ENCODE assay signal across 1 cellular context in genomic region chr13:99200433-99201167, GRCh38.
TF ChIP-seq lines count a peak whose summit lies in the region.

A gene with protein sequence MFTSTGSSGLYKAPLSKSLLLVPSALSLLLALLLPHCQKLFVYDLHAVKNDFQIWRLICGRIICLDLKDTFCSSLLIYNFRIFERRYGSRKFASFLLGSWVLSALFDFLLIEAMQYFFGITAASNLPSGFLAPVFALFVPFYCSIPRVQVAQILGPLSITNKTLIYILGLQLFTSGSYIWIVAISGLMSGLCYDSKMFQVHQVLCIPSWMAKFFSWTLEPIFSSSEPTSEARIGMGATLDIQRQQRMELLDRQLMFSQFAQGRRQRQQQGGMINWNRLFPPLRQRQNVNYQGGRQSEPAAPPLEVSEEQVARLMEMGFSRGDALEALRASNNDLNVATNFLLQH (plus strand): TSS chr13:99200854. CDS start chr13:99200909, 55 bp downstream.

TF ChIP-seq in HepG2, 621 proteins besides CTCF, POLR2A, EP300 and RAD21 (continued from another document and continues in another):
- TF ChIP-seq, protein P1, sequence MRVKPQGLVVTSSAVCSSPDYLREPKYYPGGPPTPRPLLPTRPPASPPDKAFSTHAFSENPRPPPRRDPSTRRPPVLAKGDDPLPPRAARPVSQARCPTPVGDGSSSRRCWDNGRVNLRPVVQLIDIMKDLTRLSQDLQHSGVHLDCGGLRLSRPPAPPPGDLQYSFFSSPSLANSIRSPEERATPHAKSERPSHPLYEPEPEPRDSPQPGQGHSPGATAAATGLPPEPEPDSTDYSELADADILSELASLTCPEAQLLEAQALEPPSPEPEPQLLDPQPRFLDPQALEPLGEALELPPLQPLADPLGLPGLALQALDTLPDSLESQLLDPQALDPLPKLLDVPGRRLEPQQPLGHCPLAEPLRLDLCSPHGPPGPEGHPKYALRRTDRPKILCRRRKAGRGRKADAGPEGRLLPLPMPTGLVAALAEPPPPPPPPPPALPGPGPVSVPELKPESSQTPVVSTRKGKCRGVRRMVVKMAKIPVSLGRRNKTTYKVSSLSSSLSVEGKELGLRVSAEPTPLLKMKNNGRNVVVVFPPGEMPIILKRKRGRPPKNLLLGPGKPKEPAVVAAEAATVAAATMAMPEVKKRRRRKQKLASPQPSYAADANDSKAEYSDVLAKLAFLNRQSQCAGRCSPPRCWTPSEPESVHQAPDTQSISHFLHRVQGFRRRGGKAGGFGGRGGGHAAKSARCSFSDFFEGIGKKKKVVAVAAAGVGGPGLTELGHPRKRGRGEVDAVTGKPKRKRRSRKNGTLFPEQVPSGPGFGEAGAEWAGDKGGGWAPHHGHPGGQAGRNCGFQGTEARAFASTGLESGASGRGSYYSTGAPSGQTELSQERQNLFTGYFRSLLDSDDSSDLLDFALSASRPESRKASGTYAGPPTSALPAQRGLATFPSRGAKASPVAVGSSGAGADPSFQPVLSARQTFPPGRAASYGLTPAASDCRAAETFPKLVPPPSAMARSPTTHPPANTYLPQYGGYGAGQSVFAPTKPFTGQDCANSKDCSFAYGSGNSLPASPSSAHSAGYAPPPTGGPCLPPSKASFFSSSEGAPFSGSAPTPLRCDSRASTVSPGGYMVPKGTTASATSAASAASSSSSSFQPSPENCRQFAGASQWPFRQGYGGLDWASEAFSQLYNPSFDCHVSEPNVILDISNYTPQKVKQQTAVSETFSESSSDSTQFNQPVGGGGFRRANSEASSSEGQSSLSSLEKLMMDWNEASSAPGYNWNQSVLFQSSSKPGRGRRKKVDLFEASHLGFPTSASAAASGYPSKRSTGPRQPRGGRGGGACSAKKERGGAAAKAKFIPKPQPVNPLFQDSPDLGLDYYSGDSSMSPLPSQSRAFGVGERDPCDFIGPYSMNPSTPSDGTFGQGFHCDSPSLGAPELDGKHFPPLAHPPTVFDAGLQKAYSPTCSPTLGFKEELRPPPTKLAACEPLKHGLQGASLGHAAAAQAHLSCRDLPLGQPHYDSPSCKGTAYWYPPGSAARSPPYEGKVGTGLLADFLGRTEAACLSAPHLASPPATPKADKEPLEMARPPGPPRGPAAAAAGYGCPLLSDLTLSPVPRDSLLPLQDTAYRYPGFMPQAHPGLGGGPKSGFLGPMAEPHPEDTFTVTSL (CRISPR knock-in tag; IDR thresholded peaks at IDR 0.05; ENCODE audit: borderline replicate concordance): peak; percentile 65; the same call in 1 of the 2 replicates
- TF ChIP-seq PHB2 (IDR thresholded peaks at IDR 0.05; ENCODE audit: partially characterized antibody) (no peak), ZNF530 (CRISPR knock-in tag; IDR thresholded peaks at IDR 0.05; ENCODE audit: low read depth) (no peak), SPEN (CRISPR knock-in tag; IDR thresholded peaks at IDR 0.05; ENCODE audit: low read depth) (peak; percentile 94), MTF2 (CRISPR knock-in tag; IDR thresholded peaks at IDR 0.05; ENCODE audit: borderline replicate concordance) (0 out of 2 replicates have a peak, but pooled peaks have one; percentile 45), ZBTB25 (CRISPR knock-in tag; IDR thresholded peaks at IDR 0.05) (no peak), FIP1L1 (IDR thresholded peaks at IDR 0.05; ENCODE audit: borderline replicate concordance, insufficient read depth, low read depth, low read length) (no peak), DPF2 (CRISPR knock-in tag; IDR thresholded peaks at IDR 0.05; ENCODE audit: borderline replicate concordance, low read depth) (no peak), ZNF747 (CRISPR knock-in tag; IDR thresholded peaks at IDR 0.05; ENCODE audit: borderline replicate concordance) (no peak), FOXC1 (CRISPR knock-in tag; IDR thresholded peaks at IDR 0.05; ENCODE audit: borderline replicate concordance) (peak; percentile 75; the same call in 1 of the 2 replicates), ELK4 (CRISPR knock-in tag; IDR thresholded peaks at IDR 0.05; ENCODE audit: borderline replicate concordance) (no peak), ZSCAN12 (CRISPR knock-in tag; IDR thresholded peaks at IDR 0.05) (no peak), ZNF569 (CRISPR knock-in tag; IDR thresholded peaks at IDR 0.05; ENCODE audit: borderline replicate concordance) (no peak), BORCS8-MEF2B (CRISPR knock-in tag; IDR thresholded peaks at IDR 0.05) (no peak), ZBTB21 (CRISPR knock-in tag; IDR thresholded peaks at IDR 0.05) (no peak), SRF (IDR thresholded peaks at IDR 0.05; ENCODE audit: low read depth, low read length) (no peak), NPAS2 (CRISPR knock-in tag; IDR thresholded peaks at IDR 0.05; ENCODE audit: borderline replicate concordance) (no peak), ZNF780A (CRISPR knock-in tag; IDR thresholded peaks at IDR 0.05) (no peak), NAIF1 (CRISPR knock-in tag; IDR thresholded peaks at IDR 0.05; ENCODE audit: borderline replicate concordance) (no peak; the same call in 1 of the 2 replicates), ZBTB8A (CRISPR knock-in tag; IDR thresholded peaks at IDR 0.05; ENCODE audit: borderline replicate concordance, low read depth) (no peak), ZNF383 (CRISPR knock-in tag; IDR thresholded peaks at IDR 0.05; ENCODE audit: borderline replicate concordance) (no peak), HCFC1 (IDR thresholded peaks at IDR 0.05; ENCODE audit: low read depth, low read length) (no peak; the same call in 1 of the 2 replicates), NCOA2 (CRISPR knock-in tag; IDR thresholded peaks at IDR 0.05) (no peak; the same call in 1 of the 2 replicates), ZMAT3 (CRISPR knock-in tag; conservative IDR thresholded peaks at IDR 0.05) (0 out of 2 replicates have a peak, but pooled peaks have one; percentile 55), NR2F1 (CRISPR knock-in tag; IDR thresholded peaks at IDR 0.05) (no peak), EED (CRISPR knock-in tag; IDR thresholded peaks at IDR 0.05) (no peak; the same call in 1 of the 2 replicates), ELF4 (CRISPR knock-in tag; IDR thresholded peaks at IDR 0.05; ENCODE audit: borderline replicate concordance) (no peak), CCDC6 (CRISPR knock-in tag; IDR thresholded peaks at IDR 0.05) (0 out of 2 replicates have a peak, but pooled peaks have one; percentile 35), ZNF513 (CRISPR knock-in tag; conservative IDR thresholded peaks at IDR 0.05) (no peak), IRX3 (CRISPR knock-in tag; IDR thresholded peaks at IDR 0.05; ENCODE audit: borderline replicate concordance, low read depth) (no peak), SMARCC2 (IDR thresholded peaks at IDR 0.05) (no peak), PRMT3 (CRISPR knock-in tag; IDR thresholded peaks at IDR 0.05; ENCODE audit: borderline replicate concordance, low read depth) (no peak), RAD51 (IDR thresholded peaks at IDR 0.05; ENCODE audit: borderline replicate concordance) (no peak), E2F5 (CRISPR knock-in tag; conservative IDR thresholded peaks at IDR 0.05) (peak; percentile 80), SRY (CRISPR knock-in tag; IDR thresholded peaks at IDR 0.05) (peak; percentile 45)
- TF ChIP-seq, protein P2, sequence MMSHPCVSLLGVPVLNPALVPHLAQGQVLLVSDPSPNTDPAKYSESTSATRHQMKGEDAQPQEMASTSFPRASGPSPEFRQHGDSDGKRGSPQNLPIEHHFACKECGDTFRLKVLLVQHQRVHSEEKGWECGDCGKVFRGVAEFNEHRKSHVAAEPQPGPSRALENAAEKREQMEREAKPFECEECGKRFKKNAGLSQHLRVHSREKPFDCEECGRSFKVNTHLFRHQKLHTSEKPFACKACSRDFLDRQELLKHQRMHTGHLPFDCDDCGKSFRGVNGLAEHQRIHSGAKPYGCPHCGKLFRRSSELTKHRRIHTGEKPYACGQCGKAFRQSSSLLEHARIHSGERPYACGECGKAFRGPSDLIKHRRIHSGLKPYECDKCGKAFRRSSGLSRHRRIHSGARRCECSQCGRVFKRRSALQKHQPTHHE (CRISPR knock-in tag; IDR thresholded peaks at IDR 0.05; ENCODE audit: borderline replicate concordance): peak; percentile 28; the same call in 1 of the 2 replicates
- TF ChIP-seq, protein P3, sequence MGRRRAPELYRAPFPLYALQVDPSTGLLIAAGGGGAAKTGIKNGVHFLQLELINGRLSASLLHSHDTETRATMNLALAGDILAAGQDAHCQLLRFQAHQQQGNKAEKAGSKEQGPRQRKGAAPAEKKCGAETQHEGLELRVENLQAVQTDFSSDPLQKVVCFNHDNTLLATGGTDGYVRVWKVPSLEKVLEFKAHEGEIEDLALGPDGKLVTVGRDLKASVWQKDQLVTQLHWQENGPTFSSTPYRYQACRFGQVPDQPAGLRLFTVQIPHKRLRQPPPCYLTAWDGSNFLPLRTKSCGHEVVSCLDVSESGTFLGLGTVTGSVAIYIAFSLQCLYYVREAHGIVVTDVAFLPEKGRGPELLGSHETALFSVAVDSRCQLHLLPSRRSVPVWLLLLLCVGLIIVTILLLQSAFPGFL (CRISPR knock-in tag; IDR thresholded peaks at IDR 0.05): no peak
- TF ChIP-seq, protein P4, sequence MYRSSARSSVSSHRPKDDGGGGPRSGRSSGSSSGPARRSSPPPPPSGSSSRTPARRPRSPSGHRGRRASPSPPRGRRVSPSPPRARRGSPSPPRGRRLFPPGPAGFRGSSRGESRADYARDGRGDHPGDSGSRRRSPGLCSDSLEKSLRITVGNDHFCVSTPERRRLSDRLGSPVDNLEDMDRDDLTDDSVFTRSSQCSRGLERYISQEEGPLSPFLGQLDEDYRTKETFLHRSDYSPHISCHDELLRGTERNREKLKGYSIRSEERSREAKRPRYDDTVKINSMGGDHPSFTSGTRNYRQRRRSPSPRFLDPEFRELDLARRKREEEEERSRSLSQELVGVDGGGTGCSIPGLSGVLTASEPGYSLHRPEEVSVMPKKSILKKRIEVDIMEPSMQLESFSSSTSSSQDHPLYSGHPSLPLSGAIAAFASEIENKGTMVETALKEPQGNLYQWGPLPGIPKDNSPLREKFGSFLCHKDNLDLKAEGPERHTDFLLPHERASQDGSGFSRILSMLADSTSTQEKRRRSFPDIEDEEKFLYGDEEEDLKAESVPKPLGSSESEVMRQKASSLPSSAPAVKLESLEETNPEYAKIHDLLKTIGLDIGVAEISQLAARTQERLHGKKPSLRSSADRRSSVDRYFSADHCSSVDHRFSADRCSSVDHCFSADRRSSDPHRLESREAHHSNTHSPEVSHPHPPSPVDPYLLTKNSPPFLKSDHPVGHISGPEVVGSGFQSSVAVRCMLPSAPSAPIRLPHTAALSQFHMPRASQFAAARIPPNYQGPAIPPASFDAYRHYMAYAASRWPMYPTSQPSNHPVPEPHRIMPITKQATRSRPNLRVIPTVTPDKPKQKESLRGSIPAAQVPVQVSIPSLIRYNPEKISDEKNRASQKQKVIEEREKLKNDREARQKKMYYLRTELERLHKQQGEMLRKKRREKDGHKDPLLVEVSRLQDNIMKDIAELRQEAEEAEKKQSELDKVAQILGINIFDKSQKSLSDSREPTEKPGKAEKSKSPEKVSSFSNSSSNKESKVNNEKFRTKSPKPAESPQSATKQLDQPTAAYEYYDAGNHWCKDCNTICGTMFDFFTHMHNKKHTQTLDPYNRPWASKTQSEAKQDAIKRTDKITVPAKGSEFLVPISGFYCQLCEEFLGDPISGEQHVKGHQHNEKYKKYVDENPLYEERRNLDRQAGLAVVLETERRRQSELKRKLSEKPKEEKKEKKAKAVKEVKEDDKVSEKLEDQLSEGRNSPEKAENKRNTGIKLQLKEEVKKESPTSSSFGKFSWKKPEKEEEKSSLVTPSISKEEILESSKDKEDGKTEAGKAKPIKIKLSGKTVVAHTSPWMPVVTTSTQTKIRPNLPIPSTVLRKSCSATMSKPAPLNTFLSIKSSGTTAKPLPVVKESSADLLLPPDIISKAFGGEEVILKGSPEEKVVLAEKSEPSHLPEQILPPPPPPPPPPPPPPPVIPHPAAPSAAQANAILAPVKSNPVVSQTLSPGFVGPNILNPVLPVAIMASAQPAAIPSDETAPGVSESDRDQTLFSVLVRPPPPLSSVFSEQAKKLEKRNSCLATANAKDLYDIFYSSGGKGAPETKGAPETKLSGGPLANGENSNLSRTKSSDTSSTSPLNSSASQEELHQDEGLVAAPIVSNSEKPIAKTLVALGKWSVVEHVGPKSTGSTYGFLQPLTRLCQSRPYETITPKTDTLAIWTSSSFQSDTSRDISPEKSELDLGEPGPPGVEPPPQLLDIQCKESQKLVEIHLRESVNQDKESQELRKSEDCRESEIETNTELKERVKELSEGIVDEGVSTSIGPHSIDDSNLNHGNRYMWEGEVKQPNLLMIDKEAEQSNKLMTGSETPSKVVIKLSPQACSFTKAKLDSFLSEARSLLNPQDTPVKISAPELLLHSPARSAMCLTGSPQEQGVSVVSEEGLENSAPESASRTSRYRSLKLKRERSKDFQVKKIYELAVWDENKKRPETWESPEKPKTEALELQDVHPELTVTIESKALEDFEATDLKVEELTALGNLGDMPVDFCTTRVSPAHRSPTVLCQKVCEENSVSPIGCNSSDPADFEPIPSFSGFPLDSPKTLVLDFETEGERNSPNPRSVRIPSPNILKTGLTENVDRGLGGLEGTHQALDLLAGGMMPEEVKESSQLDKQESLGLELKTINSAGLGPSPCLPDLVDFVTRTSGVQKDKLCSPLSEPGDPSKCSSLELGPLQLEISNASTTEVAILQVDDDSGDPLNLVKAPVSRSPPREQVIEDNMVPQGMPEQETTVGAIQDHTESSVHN (CRISPR knock-in tag; IDR thresholded peaks at IDR 0.05): no peak
